ENCODE assay signal across 8 cellular contexts in genomic region chr2:87903264-87904114, GRCh38.
DNase-seq lines count a peak whose midpoint lies in the region; ATAC-seq, FAIRE-seq and TF ChIP-seq lines count a peak whose summit lies in the region.
"Not testable (repeated sequence)": the region's sequence is repeated elsewhere in the genome, so short reads cannot be mapped to it uniquely, and the experiment has no call there.

No MANE protein-coding gene starts in this region.

- in situ Hi-C loops in astrocyte of the cerebellum (cut with HindIII; ENCODE audit: low sequenced_read_pairs), result not testable (repeated sequence)

- CTCF ChIA-PET in AG04450 (lab: Charles Lee); H1 (lab: Charles Lee; ENCODE audit: partially characterized antibody): not testable (repeated sequence)

- H3K14ac ChIP-seq in H1 (ENCODE audit: insufficient read length), result not testable (repeated sequence)

- H3K4me2 ChIP-seq in H1 (ENCODE audit: insufficient read depth in 1 of 2, low read depth in 2 of 2, low read length in 2 of 2), result not testable (repeated sequence)

- ATAC-seq in left lung, result peak; percentile 31
- ATAC-seq in sciatic nerve, result peak; percentile 55

- H3K4me1 ChIP-seq in H1 (replicated peaks in 1 of 4; ENCODE audit: control insufficient read depth in 3 of 4, insufficient read depth in 4 of 4, low read length in 3 of 4); left lung: not testable (repeated sequence)

- H4K20me1 ChIP-seq in H1 (replicated peaks in 1 of 2; ENCODE audit: control insufficient read depth in 1 of 2, insufficient read depth in 2 of 2, low read length in 2 of 2), result not testable (repeated sequence)

- not testable (repeated sequence) for TF ChIP-seq RAD21 in H1 (IDR thresholded peaks at IDR 0.05 in 1 of 2, conservative IDR thresholded peaks at IDR 0.05 in 1 of 2; ENCODE audit: low read depth in 2 of 2, low read length in 2 of 2)

- POLR2A ChIA-PET in AG04450 (lab: Yijun Ruan, JAX); H1 (lab: Charles Lee; ENCODE audit: partially characterized antibody): not testable (repeated sequence)

- not testable (repeated sequence) for H3K79me1 ChIP-seq in H1 (ENCODE audit: low read depth, low read length)

- DNase-seq in AG04450 (ENCODE audit: low read depth, low spot score), result peak; percentile 8
- peak; percentile 0 for DNase-seq in HCEC 1CT
- DNase-seq in NCI-H82 (lab: John Stamatoyannopoulos, UW), result peak; percentile 30
- peak; percentile 0 for DNase-seq in astrocyte of the cerebellum (ENCODE audit: low read depth)
- DNase-seq in H1 (ENCODE audit: low read depth in 1 of 2, low spot score in 2 of 2); left lung; sciatic nerve (ENCODE audit: low spot score): not testable (repeated sequence)
- peak; percentile 69 for DNase-seq in fibroblast of the aortic adventitia (ENCODE audit: low read depth)

- intact Hi-C loops in left lung (cut with DNase I); sciatic nerve (cut with DNase I): not testable (repeated sequence)

- not testable (repeated sequence) for H3K56ac ChIP-seq in H1 (replicated peaks; ENCODE audit: insufficient read length, low read depth, low read length)

- not testable (repeated sequence) for H3K4ac ChIP-seq in H1 (replicated peaks; ENCODE audit: insufficient read length, low read depth, low read length)

- not testable (repeated sequence) for TF ChIP-seq POLR2A in H1 (IDR thresholded peaks at IDR 0.05; ENCODE audit: control extremely low read depth in 1 of 2, low read depth in 2 of 2, low read length in 2 of 2)

- not testable (repeated sequence) for H2BK12ac ChIP-seq in H1 (ENCODE audit: low read depth, low read length)

- not testable (repeated sequence) for H3K36me3 ChIP-seq in H1 (ENCODE audit: control insufficient read depth in 2 of 4, insufficient read depth in 4 of 4, low read length in 3 of 4); left lung

- not testable (repeated sequence) for H3K9ac ChIP-seq in H1 (replicated peaks in 1 of 4; ENCODE audit: extremely low read depth in 1 of 4, low read depth in 3 of 4, low read length in 3 of 4)

- not testable (repeated sequence) for H2BK15ac ChIP-seq in H1 (ENCODE audit: low read length)

- H4K5ac ChIP-seq in H1 (ENCODE audit: insufficient read length, low read depth, low read length), result not testable (repeated sequence)

- H3K4me3 ChIP-seq in AG04450 (ENCODE audit: low read depth, low read length); astrocyte of the cerebellum (ENCODE audit: low read depth, low read length); H1 (ENCODE audit: extremely low read depth in 1 of 4, insufficient read depth in 2 of 4, low read depth in 3 of 4, low read length in 4 of 4); fibroblast of the aortic adventitia (ENCODE audit: low read depth, low read length); left lung: not testable (repeated sequence)

- not testable (repeated sequence) for H3K23me2 ChIP-seq in H1 (ENCODE audit: low read depth, low read length)

- H3K9me3 ChIP-seq in AG04450 (ENCODE audit: control insufficient read depth, insufficient read depth, low read length); H1 (ENCODE audit: insufficient read depth in 2 of 2, low read depth in 1 of 2, low read length in 1 of 2); left lung: not testable (repeated sequence)

- not testable (repeated sequence) for H2AK5ac ChIP-seq in H1 (ENCODE audit: low read depth, low read length)

- not testable (repeated sequence) for H4K91ac ChIP-seq in H1 (replicated peaks; ENCODE audit: insufficient read length, low read length)

- peak; percentile 48 for FAIRE-seq in H1 (lab: Jason Lieb, UNC)

- H4K8ac ChIP-seq in H1 (ENCODE audit: extremely low read depth, insufficient read depth, low read length), result not testable (repeated sequence)

- H2BK5ac ChIP-seq in H1 (ENCODE audit: low read depth, low read length), result not testable (repeated sequence)

- H3K18ac ChIP-seq in H1 (ENCODE audit: extremely low read depth, low read length), result not testable (repeated sequence)

- TF ChIP-seq CTCF in AG04450 (IDR thresholded peaks at IDR 0.05; ENCODE audit: low read depth, low read length); astrocyte of the cerebellum (IDR thresholded peaks at IDR 0.05; ENCODE audit: low read depth, low read length, missing control alignments); H1 (IDR thresholded peaks at IDR 0.05; ENCODE audit: control extremely low read depth in 1 of 3, insufficient read depth in 1 of 3, low read depth in 1 of 3, low read length in 3 of 3); fibroblast of the aortic adventitia (IDR thresholded peaks at IDR 0.05; ENCODE audit: insufficient read depth, low read length); left lung (IDR thresholded peaks at IDR 0.05): not testable (repeated sequence)

- not testable (repeated sequence) for H3K23ac ChIP-seq in H1 (ENCODE audit: insufficient read length)

- WGBS in H1 (ENCODE audit: extremely low coverage in 1 of 2, insufficient coverage in 1 of 2, insufficient read length in 1 of 2, insufficient replicate concordance in 2 of 2, low coverage in 1 of 2, low lambda C conversion rate in 2 of 2, missing lambda C conversion rate in 1 of 2), 2 experiments, result 90% methylated on average over 5 of the region's 6 CpGs; no CpG with 5 or more reads in 1 of the 2 experiments

- not testable (repeated sequence) for H2BK120ac ChIP-seq in H1 (replicated peaks; ENCODE audit: low read depth, low read length)

- not testable (repeated sequence) for H3K27me3 ChIP-seq in AG04450 (ENCODE audit: control insufficient read depth, insufficient read depth, low read length); H1 (replicated peaks in 1 of 4; ENCODE audit: control insufficient read depth in 3 of 4, extremely low read depth in 1 of 4, insufficient read depth in 3 of 4, low read length in 3 of 4); left lung

- H2AFZ ChIP-seq in H1 (ENCODE audit: low read length), result not testable (repeated sequence)

- not testable (repeated sequence) for TF ChIP-seq EP300 in H1 (IDR thresholded peaks at IDR 0.05; ENCODE audit: borderline replicate concordance in 1 of 2, low read depth in 2 of 2, low read length in 2 of 2)

- not testable (repeated sequence) for H2BK20ac ChIP-seq in H1 (ENCODE audit: low read length)

- H3K79me2 ChIP-seq in H1 (ENCODE audit: control insufficient read depth in 1 of 2, insufficient read depth in 2 of 2, low read length in 2 of 2), result not testable (repeated sequence)

- H3K27ac ChIP-seq in AG04450 (ENCODE audit: low read depth, low read length); H1 (ENCODE audit: low read depth, low read length); left lung: not testable (repeated sequence)
